ENCODE assay signal across 1 cellular context in the genomic region with DNA sequence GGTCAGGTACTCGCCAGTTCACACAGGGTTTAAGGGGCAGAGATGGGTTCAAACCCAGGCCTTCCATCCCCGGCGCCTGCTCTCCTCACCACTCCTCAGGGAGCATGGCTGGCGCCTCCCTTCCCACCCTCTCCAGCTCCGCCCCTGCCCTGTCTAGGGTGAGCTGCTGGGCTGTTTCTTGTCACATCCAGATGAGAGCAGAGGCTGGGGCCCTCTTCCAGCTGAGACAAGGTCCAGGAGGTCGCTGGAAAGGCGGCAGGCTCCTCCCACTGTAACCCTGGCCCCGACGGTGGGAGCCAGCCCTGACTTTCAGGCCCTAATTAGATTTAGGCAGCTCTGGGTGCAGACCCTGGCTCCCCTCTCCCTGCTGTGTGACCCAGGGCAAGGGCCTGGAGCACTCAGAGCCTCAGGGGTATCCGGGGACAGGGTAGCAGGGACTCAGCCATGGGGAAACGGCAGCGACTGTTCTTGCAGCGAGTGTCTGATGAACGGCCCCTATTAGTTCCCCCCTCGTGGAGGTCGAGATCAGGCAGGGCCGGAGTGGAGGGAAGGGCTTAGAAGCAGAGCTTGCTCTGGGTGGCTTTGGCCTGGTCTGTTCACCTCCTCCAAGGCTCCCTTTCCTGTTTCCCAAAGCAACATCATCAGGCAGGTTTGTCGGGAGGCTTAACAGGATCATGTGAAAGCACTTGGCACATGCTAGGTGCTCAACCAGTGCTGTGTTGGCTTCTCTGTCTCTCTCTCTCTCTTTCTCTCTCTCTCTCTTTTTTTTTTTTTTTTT.
TF ChIP-seq lines count a peak whose summit lies in the region.

No MANE protein-coding gene starts in this region.

TF ChIP-seq in HepG2, 621 proteins besides CTCF, POLR2A, EP300 and RAD21 (continued from another document and continues in another):
- TF ChIP-seq, protein P1, sequence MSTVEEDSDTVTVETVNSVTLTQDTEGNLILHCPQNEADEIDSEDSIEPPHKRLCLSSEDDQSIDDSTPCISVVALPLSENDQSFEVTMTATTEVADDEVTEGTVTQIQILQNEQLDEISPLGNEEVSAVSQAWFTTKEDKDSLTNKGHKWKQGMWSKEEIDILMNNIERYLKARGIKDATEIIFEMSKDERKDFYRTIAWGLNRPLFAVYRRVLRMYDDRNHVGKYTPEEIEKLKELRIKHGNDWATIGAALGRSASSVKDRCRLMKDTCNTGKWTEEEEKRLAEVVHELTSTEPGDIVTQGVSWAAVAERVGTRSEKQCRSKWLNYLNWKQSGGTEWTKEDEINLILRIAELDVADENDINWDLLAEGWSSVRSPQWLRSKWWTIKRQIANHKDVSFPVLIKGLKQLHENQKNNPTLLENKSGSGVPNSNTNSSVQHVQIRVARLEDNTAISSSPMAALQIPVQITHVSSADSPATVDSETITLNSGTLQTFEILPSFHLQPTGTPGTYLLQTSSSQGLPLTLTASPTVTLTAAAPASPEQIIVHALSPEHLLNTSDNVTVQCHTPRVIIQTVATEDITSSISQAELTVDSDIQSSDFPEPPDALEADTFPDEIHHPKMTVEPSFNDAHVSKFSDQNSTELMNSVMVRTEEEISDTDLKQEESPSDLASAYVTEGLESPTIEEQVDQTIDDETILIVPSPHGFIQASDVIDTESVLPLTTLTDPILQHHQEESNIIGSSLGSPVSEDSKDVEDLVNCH (CRISPR knock-in tag; IDR thresholded peaks at IDR 0.05): no peak
- TF ChIP-seq, protein P2, sequence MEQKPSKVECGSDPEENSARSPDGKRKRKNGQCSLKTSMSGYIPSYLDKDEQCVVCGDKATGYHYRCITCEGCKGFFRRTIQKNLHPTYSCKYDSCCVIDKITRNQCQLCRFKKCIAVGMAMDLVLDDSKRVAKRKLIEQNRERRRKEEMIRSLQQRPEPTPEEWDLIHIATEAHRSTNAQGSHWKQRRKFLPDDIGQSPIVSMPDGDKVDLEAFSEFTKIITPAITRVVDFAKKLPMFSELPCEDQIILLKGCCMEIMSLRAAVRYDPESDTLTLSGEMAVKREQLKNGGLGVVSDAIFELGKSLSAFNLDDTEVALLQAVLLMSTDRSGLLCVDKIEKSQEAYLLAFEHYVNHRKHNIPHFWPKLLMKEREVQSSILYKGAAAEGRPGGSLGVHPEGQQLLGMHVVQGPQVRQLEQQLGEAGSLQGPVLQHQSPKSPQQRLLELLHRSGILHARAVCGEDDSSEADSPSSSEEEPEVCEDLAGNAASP (CRISPR knock-in tag; IDR thresholded peaks at IDR 0.05; ENCODE audit: borderline replicate concordance): peak; percentile 18; the same call in 1 of the 2 replicates
- TF ChIP-seq, protein P3, sequence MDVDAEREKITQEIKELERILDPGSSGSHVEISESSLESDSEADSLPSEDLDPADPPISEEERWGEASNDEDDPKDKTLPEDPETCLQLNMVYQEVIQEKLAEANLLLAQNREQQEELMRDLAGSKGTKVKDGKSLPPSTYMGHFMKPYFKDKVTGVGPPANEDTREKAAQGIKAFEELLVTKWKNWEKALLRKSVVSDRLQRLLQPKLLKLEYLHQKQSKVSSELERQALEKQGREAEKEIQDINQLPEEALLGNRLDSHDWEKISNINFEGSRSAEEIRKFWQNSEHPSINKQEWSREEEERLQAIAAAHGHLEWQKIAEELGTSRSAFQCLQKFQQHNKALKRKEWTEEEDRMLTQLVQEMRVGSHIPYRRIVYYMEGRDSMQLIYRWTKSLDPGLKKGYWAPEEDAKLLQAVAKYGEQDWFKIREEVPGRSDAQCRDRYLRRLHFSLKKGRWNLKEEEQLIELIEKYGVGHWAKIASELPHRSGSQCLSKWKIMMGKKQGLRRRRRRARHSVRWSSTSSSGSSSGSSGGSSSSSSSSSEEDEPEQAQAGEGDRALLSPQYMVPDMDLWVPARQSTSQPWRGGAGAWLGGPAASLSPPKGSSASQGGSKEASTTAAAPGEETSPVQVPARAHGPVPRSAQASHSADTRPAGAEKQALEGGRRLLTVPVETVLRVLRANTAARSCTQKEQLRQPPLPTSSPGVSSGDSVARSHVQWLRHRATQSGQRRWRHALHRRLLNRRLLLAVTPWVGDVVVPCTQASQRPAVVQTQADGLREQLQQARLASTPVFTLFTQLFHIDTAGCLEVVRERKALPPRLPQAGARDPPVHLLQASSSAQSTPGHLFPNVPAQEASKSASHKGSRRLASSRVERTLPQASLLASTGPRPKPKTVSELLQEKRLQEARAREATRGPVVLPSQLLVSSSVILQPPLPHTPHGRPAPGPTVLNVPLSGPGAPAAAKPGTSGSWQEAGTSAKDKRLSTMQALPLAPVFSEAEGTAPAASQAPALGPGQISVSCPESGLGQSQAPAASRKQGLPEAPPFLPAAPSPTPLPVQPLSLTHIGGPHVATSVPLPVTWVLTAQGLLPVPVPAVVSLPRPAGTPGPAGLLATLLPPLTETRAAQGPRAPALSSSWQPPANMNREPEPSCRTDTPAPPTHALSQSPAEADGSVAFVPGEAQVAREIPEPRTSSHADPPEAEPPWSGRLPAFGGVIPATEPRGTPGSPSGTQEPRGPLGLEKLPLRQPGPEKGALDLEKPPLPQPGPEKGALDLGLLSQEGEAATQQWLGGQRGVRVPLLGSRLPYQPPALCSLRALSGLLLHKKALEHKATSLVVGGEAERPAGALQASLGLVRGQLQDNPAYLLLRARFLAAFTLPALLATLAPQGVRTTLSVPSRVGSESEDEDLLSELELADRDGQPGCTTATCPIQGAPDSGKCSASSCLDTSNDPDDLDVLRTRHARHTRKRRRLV (CRISPR knock-in tag; IDR thresholded peaks at IDR 0.05): 0 out of 2 replicates have a peak, but pooled peaks have one; percentile 33
- TF ChIP-seq, protein P4, sequence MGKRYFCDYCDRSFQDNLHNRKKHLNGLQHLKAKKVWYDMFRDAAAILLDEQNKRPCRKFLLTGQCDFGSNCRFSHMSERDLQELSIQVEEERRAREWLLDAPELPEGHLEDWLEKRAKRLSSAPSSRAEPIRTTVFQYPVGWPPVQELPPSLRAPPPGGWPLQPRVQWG (CRISPR knock-in tag; IDR thresholded peaks at IDR 0.05; ENCODE audit: borderline replicate concordance, low read depth): no peak
- TF ChIP-seq ZNF772 (CRISPR knock-in tag; IDR thresholded peaks at IDR 0.05) (no peak), ZNF776 (CRISPR knock-in tag; IDR thresholded peaks at IDR 0.05) (no peak), MXI1 (IDR thresholded peaks at IDR 0.05; ENCODE audit: borderline replicate concordance, low read depth, low read length) (no peak), KDM6A (CRISPR knock-in tag; IDR thresholded peaks at IDR 0.05; ENCODE audit: low read depth) (peak; percentile 40; the same call in 1 of the 2 replicates), RFX5 (IDR thresholded peaks at IDR 0.05; ENCODE audit: low read depth, low read length) (0 out of 2 replicates have a peak, but pooled peaks have one; percentile 26), TP53 (CRISPR knock-in tag; conservative IDR thresholded peaks at IDR 0.05) (no peak), ZNF619 (CRISPR knock-in tag; IDR thresholded peaks at IDR 0.05) (0 out of 2 replicates have a peak, but pooled peaks have one; percentile 61), KLF15 (CRISPR knock-in tag; IDR thresholded peaks at IDR 0.05; ENCODE audit: borderline replicate concordance) (no peak), ZNF766 (CRISPR knock-in tag; IDR thresholded peaks at IDR 0.05; ENCODE audit: borderline replicate concordance) (no peak), PCBP2 (optimal IDR thresholded peaks at IDR 0.05; ENCODE audit: low read depth, low read length, poor library complexity, severe bottlenecking) (no peak), MBD4 (IDR thresholded peaks at IDR 0.05; ENCODE audit: borderline replicate concordance, low read length) (no peak), ZNF777 (CRISPR knock-in tag; IDR thresholded peaks at IDR 0.05) (peak; percentile 97), ZNF552 (CRISPR knock-in tag; IDR thresholded peaks at IDR 0.05; ENCODE audit: borderline replicate concordance) (peak; percentile 35; the same call in 1 of the 2 replicates), ZC3H13 (CRISPR knock-in tag; IDR thresholded peaks at IDR 0.05) (no peak), ZNF430 (CRISPR knock-in tag; IDR thresholded peaks at IDR 0.05) (no peak), ZMYM3 (CRISPR knock-in tag; IDR thresholded peaks at IDR 0.05) (peak; percentile 76), PAF1 (CRISPR knock-in tag; IDR thresholded peaks at IDR 0.05) (no peak), GLI4 (CRISPR knock-in tag; IDR thresholded peaks at IDR 0.05; ENCODE audit: borderline replicate concordance) (peak; percentile 29; the same call in 1 of the 2 replicates)
- TF ChIP-seq, protein P5, sequence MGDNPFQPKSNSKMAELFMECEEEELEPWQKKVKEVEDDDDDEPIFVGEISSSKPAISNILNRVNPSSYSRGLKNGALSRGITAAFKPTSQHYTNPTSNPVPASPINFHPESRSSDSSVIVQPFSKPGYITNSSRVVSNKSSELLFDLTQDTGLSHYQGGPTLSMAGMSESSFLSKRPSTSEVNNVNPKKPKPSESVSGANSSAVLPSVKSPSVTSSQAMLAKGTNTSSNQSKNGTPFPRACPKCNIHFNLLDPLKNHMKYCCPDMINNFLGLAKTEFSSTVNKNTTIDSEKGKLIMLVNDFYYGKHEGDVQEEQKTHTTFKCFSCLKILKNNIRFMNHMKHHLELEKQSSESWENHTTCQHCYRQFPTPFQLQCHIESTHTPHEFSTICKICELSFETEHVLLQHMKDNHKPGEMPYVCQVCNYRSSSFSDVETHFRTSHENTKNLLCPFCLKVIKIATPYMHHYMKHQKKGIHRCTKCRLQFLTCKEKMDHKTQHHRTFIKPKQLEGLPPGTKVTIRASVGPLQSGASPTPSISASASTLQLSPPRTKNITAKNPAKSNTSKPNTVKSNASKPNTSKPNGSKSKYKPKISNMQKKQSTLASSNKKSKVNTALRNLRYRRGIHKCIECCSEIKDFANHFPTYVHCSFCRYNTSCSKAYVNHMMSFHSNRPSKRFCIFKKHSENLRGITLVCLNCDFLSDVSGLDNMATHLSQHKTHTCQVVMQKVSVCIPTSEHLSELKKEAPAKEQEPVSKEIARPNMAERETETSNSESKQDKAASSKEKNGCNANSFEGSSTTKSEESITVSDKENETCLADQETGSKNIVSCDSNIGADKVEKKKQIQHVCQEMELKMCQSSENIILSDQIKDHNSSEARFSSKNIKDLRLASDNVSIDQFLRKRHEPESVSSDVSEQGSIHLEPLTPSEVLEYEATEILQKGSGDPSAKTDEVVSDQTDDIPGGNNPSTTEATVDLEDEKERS (CRISPR knock-in tag; IDR thresholded peaks at IDR 0.05): peak; percentile 38; the same call in 1 of the 2 replicates
- TF ChIP-seq, protein P6, sequence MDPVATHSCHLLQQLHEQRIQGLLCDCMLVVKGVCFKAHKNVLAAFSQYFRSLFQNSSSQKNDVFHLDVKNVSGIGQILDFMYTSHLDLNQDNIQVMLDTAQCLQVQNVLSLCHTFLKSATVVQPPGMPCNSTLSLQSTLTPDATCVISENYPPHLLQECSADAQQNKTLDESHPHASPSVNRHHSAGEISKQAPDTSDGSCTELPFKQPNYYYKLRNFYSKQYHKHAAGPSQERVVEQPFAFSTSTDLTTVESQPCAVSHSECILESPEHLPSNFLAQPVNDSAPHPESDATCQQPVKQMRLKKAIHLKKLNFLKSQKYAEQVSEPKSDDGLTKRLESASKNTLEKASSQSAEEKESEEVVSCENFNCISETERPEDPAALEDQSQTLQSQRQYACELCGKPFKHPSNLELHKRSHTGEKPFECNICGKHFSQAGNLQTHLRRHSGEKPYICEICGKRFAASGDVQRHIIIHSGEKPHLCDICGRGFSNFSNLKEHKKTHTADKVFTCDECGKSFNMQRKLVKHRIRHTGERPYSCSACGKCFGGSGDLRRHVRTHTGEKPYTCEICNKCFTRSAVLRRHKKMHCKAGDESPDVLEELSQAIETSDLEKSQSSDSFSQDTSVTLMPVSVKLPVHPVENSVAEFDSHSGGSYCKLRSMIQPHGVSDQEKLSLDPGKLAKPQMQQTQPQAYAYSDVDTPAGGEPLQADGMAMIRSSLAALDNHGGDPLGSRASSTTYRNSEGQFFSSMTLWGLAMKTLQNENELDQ (CRISPR knock-in tag; IDR thresholded peaks at IDR 0.05; ENCODE audit: borderline replicate concordance): 0 out of 2 replicates have a peak, but pooled peaks have one; percentile 67
- TF ChIP-seq, protein P7, sequence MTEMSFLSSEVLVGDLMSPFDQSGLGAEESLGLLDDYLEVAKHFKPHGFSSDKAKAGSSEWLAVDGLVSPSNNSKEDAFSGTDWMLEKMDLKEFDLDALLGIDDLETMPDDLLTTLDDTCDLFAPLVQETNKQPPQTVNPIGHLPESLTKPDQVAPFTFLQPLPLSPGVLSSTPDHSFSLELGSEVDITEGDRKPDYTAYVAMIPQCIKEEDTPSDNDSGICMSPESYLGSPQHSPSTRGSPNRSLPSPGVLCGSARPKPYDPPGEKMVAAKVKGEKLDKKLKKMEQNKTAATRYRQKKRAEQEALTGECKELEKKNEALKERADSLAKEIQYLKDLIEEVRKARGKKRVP (CRISPR knock-in tag; IDR thresholded peaks at IDR 0.05): no peak
- TF ChIP-seq, protein P8, sequence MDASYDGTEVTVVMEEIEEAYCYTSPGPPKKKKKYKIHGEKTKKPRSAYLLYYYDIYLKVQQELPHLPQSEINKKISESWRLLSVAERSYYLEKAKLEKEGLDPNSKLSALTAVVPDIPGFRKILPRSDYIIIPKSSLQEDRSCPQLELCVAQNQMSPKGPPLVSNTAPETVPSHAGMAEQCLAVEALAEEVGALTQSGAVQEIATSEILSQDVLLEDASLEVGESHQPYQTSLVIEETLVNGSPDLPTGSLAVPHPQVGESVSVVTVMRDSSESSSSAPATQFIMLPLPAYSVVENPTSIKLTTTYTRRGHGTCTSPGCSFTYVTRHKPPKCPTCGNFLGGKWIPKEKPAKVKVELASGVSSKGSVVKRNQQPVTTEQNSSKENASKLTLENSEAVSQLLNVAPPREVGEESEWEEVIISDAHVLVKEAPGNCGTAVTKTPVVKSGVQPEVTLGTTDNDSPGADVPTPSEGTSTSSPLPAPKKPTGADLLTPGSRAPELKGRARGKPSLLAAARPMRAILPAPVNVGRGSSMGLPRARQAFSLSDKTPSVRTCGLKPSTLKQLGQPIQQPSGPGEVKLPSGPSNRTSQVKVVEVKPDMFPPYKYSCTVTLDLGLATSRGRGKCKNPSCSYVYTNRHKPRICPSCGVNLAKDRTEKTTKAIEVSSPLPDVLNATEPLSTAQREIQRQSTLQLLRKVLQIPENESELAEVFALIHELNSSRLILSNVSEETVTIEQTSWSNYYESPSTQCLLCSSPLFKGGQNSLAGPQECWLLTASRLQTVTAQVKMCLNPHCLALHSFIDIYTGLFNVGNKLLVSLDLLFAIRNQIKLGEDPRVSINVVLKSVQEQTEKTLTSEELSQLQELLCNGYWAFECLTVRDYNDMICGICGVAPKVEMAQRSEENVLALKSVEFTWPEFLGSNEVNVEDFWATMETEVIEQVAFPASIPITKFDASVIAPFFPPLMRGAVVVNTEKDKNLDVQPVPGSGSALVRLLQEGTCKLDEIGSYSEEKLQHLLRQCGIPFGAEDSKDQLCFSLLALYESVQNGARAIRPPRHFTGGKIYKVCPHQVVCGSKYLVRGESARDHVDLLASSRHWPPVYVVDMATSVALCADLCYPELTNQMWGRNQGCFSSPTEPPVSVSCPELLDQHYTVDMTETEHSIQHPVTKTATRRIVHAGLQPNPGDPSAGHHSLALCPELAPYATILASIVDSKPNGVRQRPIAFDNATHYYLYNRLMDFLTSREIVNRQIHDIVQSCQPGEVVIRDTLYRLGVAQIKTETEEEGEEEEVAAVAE (CRISPR knock-in tag; IDR thresholded peaks at IDR 0.05; ENCODE audit: borderline replicate concordance): 0 out of 2 replicates have a peak, but pooled peaks have one; percentile 37
- TF ChIP-seq, protein P9, sequence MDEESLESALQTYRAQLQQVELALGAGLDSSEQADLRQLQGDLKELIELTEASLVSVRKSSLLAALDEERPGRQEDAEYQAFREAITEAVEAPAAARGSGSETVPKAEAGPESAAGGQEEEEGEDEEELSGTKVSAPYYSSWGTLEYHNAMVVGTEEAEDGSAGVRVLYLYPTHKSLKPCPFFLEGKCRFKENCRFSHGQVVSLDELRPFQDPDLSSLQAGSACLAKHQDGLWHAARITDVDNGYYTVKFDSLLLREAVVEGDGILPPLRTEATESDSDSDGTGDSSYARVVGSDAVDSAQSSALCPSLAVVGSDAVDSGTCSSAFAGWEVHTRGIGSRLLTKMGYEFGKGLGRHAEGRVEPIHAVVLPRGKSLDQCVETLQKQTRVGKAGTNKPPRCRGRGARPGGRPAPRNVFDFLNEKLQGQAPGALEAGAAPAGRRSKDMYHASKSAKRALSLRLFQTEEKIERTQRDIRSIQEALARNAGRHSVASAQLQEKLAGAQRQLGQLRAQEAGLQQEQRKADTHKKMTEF (CRISPR knock-in tag; IDR thresholded peaks at IDR 0.05): peak; percentile 20; the same call in 1 of the 2 replicates
